ENCODE assay signal across 7 cellular contexts in genomic region chr19:11505032-11505503, GRCh38.
A peak's percentile ranks its signal among the peaks of the same experiment; 100 is the strongest.
DNase-seq lines count a peak whose midpoint lies in the region; ATAC-seq and TF ChIP-seq lines count a peak whose summit lies in the region.

No MANE protein-coding gene starts in this region.

- H3K4me3 ChIP-seq in retinal pigment epithelial cell (ENCODE audit: low read length), result peak overlapping the region; percentile 67

- no peak for TF ChIP-seq CTCF in retinal pigment epithelial cell (conservative IDR thresholded peaks at IDR 0.05; ENCODE audit: low read depth, low read length)

- DNase-seq in NCI-H2029 (lab: John Stamatoyannopoulos, UW) (peak; percentile 96), T1000 (lab: John Stamatoyannopoulos, UW) (peak; percentile 94), astrocyte of the hippocampus (ENCODE audit: low read depth, low spot score) (peak; percentile 98), hypothalamus (lab: John Stamatoyannopoulos, UW) (peak; percentile 55 to 97 (median 92)), retinal pigment epithelial cell (ENCODE audit: low read depth) (peak; percentile 71)

- ATAC-seq in GM18508 (IDR thresholded peaks at IDR 0.05; ENCODE audit: insufficient read depth, unreplicated experiment), result peak; percentile 62
- ATAC-seq in HG03025 (IDR thresholded peaks at IDR 0.05; ENCODE audit: low FRiP score, unreplicated experiment), result peak; percentile 88

Comparison
In these comparisons a context has a peak if more than half of its experiments do, and no peak if none do; other contexts are left out.
1. Peak in every context shown above with its lines: DNase-seq, ATAC-seq and H3K4me3 ChIP-seq.